Comparison of ENCODE assay signal across 21 cellular contexts in genomic region chr2:25187729-25188350, GRCh38. TPM values are rescaled to one million over a fixed set of nuclear protein-coding genes. Genes with fewer than 3 reads are reported as not detected.
A peak's percentile ranks its signal among the peaks of the same experiment; 100 is the strongest.
DNase-seq lines count a peak whose midpoint lies in the region; ATAC-seq, FAIRE-seq and TF ChIP-seq lines count a peak whose summit lies in the region.
"Had no signal": no experiment of that assay in that cellular context is flagged by ENCODE, and none has a peak within 500 bp of the region (broad histone marks: within the 10 kb centered on the region; RNA-seq: fewer than 3 reads in every experiment).

No MANE protein-coding gene starts in this region.

- no peak for TF ChIP-seq CTCF in HepG2 (CRISPR knock-in tag; IDR thresholded peaks at IDR 0.05)
- no peak for TF ChIP-seq CTCF in right lobe of liver (IDR thresholded peaks at IDR 0.05)

- H3K9ac ChIP-seq in HepG2 (ENCODE audit: insufficient read depth, low read depth, low read length) = no peak overlapping the region

- TF ChIP-seq EP300 in HepG2 (IDR thresholded peaks at IDR 0.05; ENCODE audit: low read depth in 2 of 2, low read length in 2 of 2) = no peak
- TF ChIP-seq EP300 in HepG2 (CRISPR knock-in tag; IDR thresholded peaks at IDR 0.05; ENCODE audit: borderline replicate concordance) = no peak

- intact Hi-C loops in HepG2 (cut with micrococcal nuclease; ENCODE audit: unreplicated experiment) = no loop called here
- intact Hi-C loops in right lobe of liver (cut with DNase I) = no loop called here
- intact Hi-C loops in left colon (cut with DNase I, micrococcal nuclease) = no loop called here

- H3K27me3 ChIP-seq in HepG2 (ENCODE audit: control insufficient read depth in 1 of 2, insufficient read depth in 2 of 2, low read length in 2 of 2) (peaks cover 0 to 6% of the 10 kb centered on the region in 2 experiments; a peak in 3 of 5 replicates), right lobe of liver (no peaks in the 10 kb centered on the region)

- no TSS peak for BruUV-seq in HepG2 (replicated peaks; lab: Mats Ljungman, UMichigan)

- H3K4me3 ChIP-seq in HepG2 (replicated peaks in 1 of 3; ENCODE audit: insufficient read depth in 1 of 3, low read depth in 2 of 3, low read length in 3 of 3) = no peak overlapping the region
- no peak overlapping the region for H3K4me3 ChIP-seq in right lobe of liver
- H3K4me3 ChIP-seq: A549 had no signal

- WGBS in HepG2 (ENCODE audit: low lambda C conversion rate) = 18% methylated on average over 11 of the region's 11 CpGs
- 56% methylated on average over 9 of the region's 11 CpGs for WGBS in right lobe of liver (ENCODE audit: insufficient coverage, low coverage, low lambda C conversion rate, missing lambda C conversion rate)

- no peak overlapping the region for H2AFZ ChIP-seq in HepG2 (ENCODE audit: low read length)

- TF ChIP-seq POLR2A in HepG2 (IDR thresholded peaks at IDR 0.05; ENCODE audit: insufficient read depth in 1 of 2, low read depth in 2 of 2, low read length in 2 of 2) (no peak), right lobe of liver (IDR thresholded peaks at IDR 0.05) (no peak)

- no peak for DNase-seq in HepG2 (ENCODE audit: low spot score)
- no peak for DNase-seq in right lobe of liver
- peak; percentile 35 to 75 for DNase-seq in NCI-H524 (lab: John Stamatoyannopoulos, UW)
- no peak for DNase-seq in left colon
- DNase-seq in AML-193 (lab: John Stamatoyannopoulos, UW) = no peak
- no peak for DNase-seq in inferior parietal cortex (ENCODE audit: extremely low spot score)
- no peak for DNase-seq in HT-29 (ENCODE audit: low spot score)
- no peak for DNase-seq in AG08396 (ENCODE audit: low spot score)
- DNase-seq: COR-L47, DMS153, H7, IMR-90, Kasumi-1, NCI-H1105 treated with DMSO at 0.1 percent for 48 hours, NCI-H2029, NCI-H226, NCI-H526 treated with DMSO at 0.1 percent for 48 hours, RPMI8226, SIG-M5 had no signal

- no peak for FAIRE-seq in HepG2 (lab: Jason Lieb, UNC)
- FAIRE-seq: A549, GM19239 had no signal

- H3K4me1 ChIP-seq in HepG2 (ENCODE audit: insufficient read depth, low read length) (no peaks in the 10 kb centered on the region), right lobe of liver (no peaks in the 10 kb centered on the region)
- H3K4me1 ChIP-seq: A549 had no signal

- CTCF ChIA-PET in HepG2 (lab: Yijun Ruan, JAX; ENCODE audit: low intra/inter-chr PET ratio, low total read pairs) = no interaction called here

- H3K36me3 ChIP-seq in HepG2 (replicated peaks in 1 of 2; ENCODE audit: control insufficient read depth in 1 of 2, insufficient read depth in 2 of 2, low read length in 2 of 2) (no peaks in the 10 kb centered on the region), right lobe of liver (no peaks in the 10 kb centered on the region)

- H4K20me1 ChIP-seq in HepG2 (ENCODE audit: insufficient read depth, low read length) = no peaks in the 10 kb centered on the region

- ATAC-seq in HepG2 = peak; percentile 41; the same call in 2 of the 3 replicates
- no peak for ATAC-seq in right lobe of liver
- peak; percentile 83 for ATAC-seq in left colon
- ATAC-seq: A549 had no signal

- H3K9me3 ChIP-seq in HepG2 (ENCODE audit: low read length) (no peaks in the 10 kb centered on the region), right lobe of liver (no peaks in the 10 kb centered on the region)
- H3K9me3 ChIP-seq: A549 had no signal

- POLR2A ChIA-PET in HepG2 (lab: Yijun Ruan, JAX) = no interaction called here

- in situ Hi-C loops in HepG2 (cut with HindIII; ENCODE audit: extremely low pct_ligation_motif_present, low pct_unique_long_range_greater_than_20kb) = no loop called here

- no peak overlapping the region for H3K27ac ChIP-seq in HepG2 (ENCODE audit: extremely low read length, insufficient read depth, low read length)
- no peak overlapping the region for H3K27ac ChIP-seq in right lobe of liver
- H3K27ac ChIP-seq: A549 had no signal

- H3K79me2 ChIP-seq in HepG2 (ENCODE audit: insufficient read depth, low read length) = no peaks in the 10 kb centered on the region

- no peak overlapping the region for H3K4me2 ChIP-seq in HepG2 (ENCODE audit: low read depth, low read length)
- H3K4me2 ChIP-seq: A549 had no signal

- TF ChIP-seq RAD21 in HepG2 (CRISPR knock-in tag; IDR thresholded peaks at IDR 0.05) = no peak

TF ChIP-seq in HepG2, 621 proteins besides CTCF, POLR2A, EP300 and RAD21:
- TF ChIP-seq ZNF597 (CRISPR knock-in tag; IDR thresholded peaks at IDR 0.05) (no peak), BCLAF1 (IDR thresholded peaks at IDR 0.05) (no peak), MNT (IDR thresholded peaks at IDR 0.05) (peak; percentile 98)

RNA-seq across cellular contexts. Expression of gene POMC, which starts 19.5 kb away (rescaled TPM):
- not detected in 2 replicates for total RNA-seq in HepG2 (2016; rRNA removed; fragmentation: Illumina TruSeq; extraction: Trizol)
- not detected in 2 replicates for total RNA-seq in HepG2 (2016; cell fraction: cytosol; rRNA removed; fragmentation: Illumina TruSeq; extraction: Trizol; ENCODE audit: low read depth)
- not detected in 2 replicates for total RNA-seq in HepG2 (2016; cell fraction: insoluble cytoplasmic fraction; rRNA removed; fragmentation: Illumina TruSeq; extraction: Trizol)
- total RNA-seq in HepG2 (2016; cell fraction: membrane; rRNA removed; fragmentation: Illumina TruSeq; extraction: Trizol) = not detected in 2 replicates
- total RNA-seq in HepG2 (2016; cell fraction: nucleus; rRNA removed; fragmentation: Illumina TruSeq; extraction: Trizol) = not detected in 2 replicates
- not detected in 2 replicates for polyA plus RNA-seq in HepG2 (2011; rRNA removed)
- not detected in 2 replicates for polyA plus RNA-seq in HepG2 (2011; cell fraction: cytosol; rRNA removed)
- not detected in 2 replicates for polyA plus RNA-seq in HepG2 (2011; cell fraction: nucleus; rRNA removed)
- not detected in 2 replicates for polyA plus RNA-seq in HepG2 (2012)
- not detected in 2 replicates for polyA plus RNA-seq in HepG2 (2016; cell fraction: cytosol; fragmentation: Illumina TruSeq; extraction: Trizol; ENCODE audit: low read depth)
- polyA plus RNA-seq in HepG2 (2016; cell fraction: insoluble cytoplasmic fraction; fragmentation: Illumina TruSeq; extraction: Trizol; ENCODE audit: low read depth) = not detected in 2 replicates
- not detected in 2 replicates for polyA plus RNA-seq in HepG2 (2016; cell fraction: membrane; fragmentation: Illumina TruSeq; extraction: Trizol; ENCODE audit: low read depth)
- polyA plus RNA-seq in HepG2 (2016; cell fraction: nucleus; fragmentation: Illumina TruSeq; extraction: Trizol; ENCODE audit: insufficient read depth, low read depth) = not detected in 2 replicates
- polyA minus RNA-seq in HepG2 (2011; rRNA and poly(A)+ RNA removed; ENCODE audit: low replicate concordance) = not detected in 2 replicates
- polyA minus RNA-seq in HepG2 (2011; cell fraction: cytosol; rRNA and poly(A)+ RNA removed) = not detected in 2 replicates
- polyA minus RNA-seq in HepG2 (2011; cell fraction: nucleus; rRNA and poly(A)+ RNA removed) = not detected in 2 replicates
- total RNA-seq in right lobe of liver = 1 to 10 TPM in 2 of 6 experiments, under 1 TPM in 4; 0.30 to 1.6 (median 0.57) TPM
- total RNA-seq in left colon = under 1 TPM; 0.31 to 0.59 TPM
- total RNA-seq in HT-29 (2014; rRNA removed; shearing (Covaris generic)) = not detected in 2 replicates
- total RNA-seq: IMR-90 had no signal
- polyA plus RNA-seq: A549 had no signal

Comparison
In these comparisons a context has a peak if more than half of its experiments do, and no peak if none do; other contexts are left out.
1. ATAC-seq: peak in HepG2 (single experiment) and left colon (single experiment); none in right lobe of liver (0 of 4).
2. DNase-seq: peak in NCI-H524 (2 of 2); none in HepG2 (single experiment), right lobe of liver (0 of 3), left colon (0 of 2), AML-193 (0 of 2), inferior parietal cortex (single experiment), HT-29 (single experiment) and AG08396 (single experiment).